1 cellular context compared by ENCODE assay signal in the genomic region with DNA sequence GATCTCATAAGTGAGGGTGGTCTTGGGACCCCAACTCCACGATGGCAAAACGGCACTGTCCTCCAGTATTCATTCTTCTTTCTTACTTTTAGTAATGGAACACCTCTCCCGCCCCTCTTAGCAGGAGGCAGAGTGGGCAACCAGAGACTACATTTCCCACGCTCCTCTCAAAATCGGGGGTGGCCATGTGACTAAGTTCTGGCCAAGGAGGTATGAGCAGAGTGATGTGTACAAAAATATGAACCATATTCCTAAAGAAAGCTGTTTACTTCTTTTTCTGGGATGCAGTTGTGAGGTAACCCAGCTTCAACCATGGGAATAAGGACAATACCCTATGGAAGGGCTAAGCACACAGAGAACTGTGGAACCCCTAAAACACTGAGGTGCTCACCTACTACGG.
A peak's percentile ranks its signal among the peaks of the same experiment; 100 is the strongest.
TF ChIP-seq lines count a peak whose summit lies in the region.

No MANE protein-coding gene starts in this region.

TF ChIP-seq in WTC11, 78 proteins besides CTCF, POLR2A, EP300 and RAD21 (continued from another document):
- TF ChIP-seq, protein P1, sequence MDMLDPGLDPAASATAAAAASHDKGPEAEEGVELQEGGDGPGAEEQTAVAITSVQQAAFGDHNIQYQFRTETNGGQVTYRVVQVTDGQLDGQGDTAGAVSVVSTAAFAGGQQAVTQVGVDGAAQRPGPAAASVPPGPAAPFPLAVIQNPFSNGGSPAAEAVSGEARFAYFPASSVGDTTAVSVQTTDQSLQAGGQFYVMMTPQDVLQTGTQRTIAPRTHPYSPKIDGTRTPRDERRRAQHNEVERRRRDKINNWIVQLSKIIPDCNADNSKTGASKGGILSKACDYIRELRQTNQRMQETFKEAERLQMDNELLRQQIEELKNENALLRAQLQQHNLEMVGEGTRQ (CRISPR knock-in tag; IDR thresholded peaks at IDR 0.05) = peak; percentile 77
